In genomic region chr11:120985718-120986569, GRCh38 we compare ENCODE assay signal across 8 cellular contexts. TPM values are rescaled to one million over a fixed set of nuclear protein-coding genes. Genes with fewer than 3 reads are reported as not detected.
A peak's percentile ranks its signal among the peaks of the same experiment; 100 is the strongest.
DNase-seq lines count a peak whose midpoint lies in the region; ATAC-seq and TF ChIP-seq lines count a peak whose summit lies in the region.

No MANE protein-coding gene starts in this region.

- no peak overlapping the region for H4K8ac ChIP-seq in IMR-90 (ENCODE audit: low read depth in 2 of 2, low read length in 2 of 2)

- H2BK20ac ChIP-seq in IMR-90 (ENCODE audit: low read depth, low read length), result no peak overlapping the region

- no peak for TF ChIP-seq CTCF in IMR-90 (conservative IDR thresholded peaks at IDR 0.05; ENCODE audit: low read depth, low read length)
- no peak for TF ChIP-seq CTCF in WI38 (IDR thresholded peaks at IDR 0.05; ENCODE audit: low read depth, low read length)
- TF ChIP-seq CTCF in chondrocyte (IDR thresholded peaks at IDR 0.05), result peak; percentile 52

- BruUV-seq in IMR-90 (replicated peaks; lab: Mats Ljungman, UMichigan), result no TSS peak

- peak overlapping the region; percentile 49 for H3K4me3 Mint-ChIP-seq in chondrocyte (ENCODE audit: unreplicated experiment)

- H3K9me3 ChIP-seq in IMR-90 (ENCODE audit: control insufficient read depth, insufficient read depth, low read length), result no peaks in the 10 kb centered on the region

- no peak for TF ChIP-seq RAD21 in IMR-90 (IDR thresholded peaks at IDR 0.05; ENCODE audit: low read length)

- H3K23ac ChIP-seq in IMR-90 (ENCODE audit: low read depth, low read length), result no peak overlapping the region

- H3K27me3 ChIP-seq in IMR-90 (ENCODE audit: control insufficient read depth, insufficient read depth, low read length), result peaks cover 51% of the 10 kb centered on the region

- H3K36me3 Mint-ChIP-seq in chondrocyte (ENCODE audit: low read depth), result no peaks in the 10 kb centered on the region

- H4K5ac ChIP-seq in IMR-90 (ENCODE audit: low read depth, low read length), result no peak overlapping the region

- no peak overlapping the region for H2BK15ac ChIP-seq in IMR-90 (ENCODE audit: low read depth, low read length)

- H3K36me3 ChIP-seq in IMR-90 (ENCODE audit: control insufficient read depth, insufficient read depth, low read length), result no peaks in the 10 kb centered on the region

- POLR2A ChIA-PET in IMR-90 (lab: Charles Lee; ENCODE audit: unreplicated experiment), result no interaction called here

- peak; percentile 96 for ATAC-seq in IMR-90 (ENCODE audit: low read depth)
- ATAC-seq in left lobe of liver, result peak; percentile 95
- ATAC-seq in HG03139 (IDR thresholded peaks at IDR 0.05; ENCODE audit: unreplicated experiment), result no peak

- H3K4me3 ChIP-seq in IMR-90 (ENCODE audit: insufficient read depth, low read depth, low read length), result peak overlapping the region; percentile 33; the same call in 1 of the 2 replicates
- peak overlapping the region; percentile 40 for H3K4me3 ChIP-seq in WI38 (ENCODE audit: low read depth, low read length)

- H3K4me2 ChIP-seq in IMR-90 (ENCODE audit: low read depth, low read length), result peak overlapping the region; percentile 89

- no peak for TF ChIP-seq POLR2A in IMR-90 (IDR thresholded peaks at IDR 0.05; ENCODE audit: low read depth, low read length)

- H3K9me1 ChIP-seq in IMR-90 (ENCODE audit: insufficient read depth, low read length), result no peaks in the 10 kb centered on the region

- no peak overlapping the region for H2AK5ac ChIP-seq in IMR-90 (ENCODE audit: low read depth, low read length)

- peak overlapping the region; percentile 83 for H2AFZ ChIP-seq in IMR-90 (replicated peaks; ENCODE audit: low read length, poor library complexity)

- dilution Hi-C loops in IMR-90 (cut with HindIII; ENCODE audit: low sequenced_read_pairs, unreplicated experiment), result no loop called here

- H2BK5ac ChIP-seq in IMR-90 (ENCODE audit: low read depth, low read length, poor library complexity, severe bottlenecking), result no peak overlapping the region

- peaks cover 25% of the 10 kb centered on the region for H3K27me3 Mint-ChIP-seq in chondrocyte (ENCODE audit: low read depth)

- no peak overlapping the region for H3K4ac ChIP-seq in IMR-90 (ENCODE audit: low read depth, low read length)

- no peak overlapping the region for H2AK9ac ChIP-seq in IMR-90 (replicated peaks; ENCODE audit: low read depth, low read length, poor library complexity)

- intact Hi-C loops in IMR-90 (cut with micrococcal nuclease), result no loop called here

- no peak overlapping the region for H3K9ac ChIP-seq in IMR-90 (ENCODE audit: low read depth, low read length)

- no peak overlapping the region for H3K18ac ChIP-seq in IMR-90 (ENCODE audit: low read depth, low read length)

- H3K14ac ChIP-seq in IMR-90 (replicated peaks; ENCODE audit: low read depth, low read length), result no peak overlapping the region

- DNase-seq in NCI-H2081 (lab: John Stamatoyannopoulos, UW) (peak; percentile 63 to 70), NCI-H2081 treated with DMSO at 0.1 percent for 48 hours (lab: John Stamatoyannopoulos, UW) (no peak), IMR-90 (peak; percentile 29), chondrocyte (ENCODE audit: low spot score) (no peak), left lobe of liver (ENCODE audit: low spot score) (peak; percentile 66)
- peak; percentile 18 to 21 for DNase-seq in stimulated activated CD4-positive, alpha-beta T cell treated with anti-CD3 and anti-CD28 coated beads, Interleukin-4, amount 100 ng/mL, for 48 hours (ENCODE audit: low read depth in 2 of 2)

- no peak overlapping the region for H3K56ac ChIP-seq in IMR-90 (ENCODE audit: extremely low read depth, insufficient read depth, low read length)

- H3K27ac Mint-ChIP-seq in chondrocyte (ENCODE audit: unreplicated experiment), result no peak overlapping the region

- no peak overlapping the region for H3K27ac ChIP-seq in IMR-90 (ENCODE audit: insufficient read depth, low read length)

- H3K79me1 ChIP-seq in IMR-90 (ENCODE audit: low read depth in 1 of 2, low read length in 2 of 2), result no peaks in the 10 kb centered on the region

- WGBS in IMR-90 (ENCODE audit: extremely low coverage in 2 of 2, insufficient read length in 1 of 2), 2 experiments, result 4% methylated on average over 27 of the region's 72 CpGs; no CpG with 5 or more reads in 1 of the 2 experiments

- CTCF ChIA-PET in IMR-90 (lab: Yijun Ruan, JAX), result interaction anchor here (0.6 to 1.1 kb wide), 2 partner anchors 10 to 44 kb away, joined by 3 read pairs; no protein-coding TSS in a partner anchor

- H3K9me3 Mint-ChIP-seq in chondrocyte (ENCODE audit: low read depth), result no peaks in the 10 kb centered on the region

- no peak overlapping the region for H4K91ac ChIP-seq in IMR-90 (ENCODE audit: insufficient read depth, low read depth, low read length)

- H3K4me1 Mint-ChIP-seq in chondrocyte (ENCODE audit: low read depth), result no peaks in the 10 kb centered on the region

- H2BK120ac ChIP-seq in IMR-90 (ENCODE audit: low read depth, low read length), result no peak overlapping the region

- in situ Hi-C loops in IMR-90 (cut with MboI; ENCODE audit: low sequenced_read_pairs), result no loop called here

- H4K20me1 ChIP-seq in IMR-90 (ENCODE audit: insufficient read depth, low read length), result no peaks in the 10 kb centered on the region

- H3K4me1 ChIP-seq in IMR-90 (ENCODE audit: control insufficient read depth, insufficient read depth, low read length), result peaks cover 2% of the 10 kb centered on the region; the same call in 1 of the 2 replicates

TF ChIP-seq in IMR-90, 13 proteins besides CTCF, POLR2A, EP300 and RAD21:
- TF ChIP-seq ELK1 (IDR thresholded peaks at IDR 0.05; ENCODE audit: borderline replicate concordance, low read depth, low read length) (no peak), MAZ (IDR thresholded peaks at IDR 0.05; ENCODE audit: borderline replicate concordance, low read depth, low read length) (no peak; the same call in 1 of the 2 replicates), BHLHE40 (IDR thresholded peaks at IDR 0.05; ENCODE audit: low read depth, low read length) (no peak), MXI1 (IDR thresholded peaks at IDR 0.05; ENCODE audit: borderline replicate concordance, low read depth, low read length) (no peak), USF2 (IDR thresholded peaks at IDR 0.05; ENCODE audit: low read depth, low read length) (no peak), MAFK (IDR thresholded peaks at IDR 0.05; ENCODE audit: low read depth, low read length) (no peak), CHD1 (IDR thresholded peaks at IDR 0.05; ENCODE audit: low read depth, low read length) (no peak), SMC3 (IDR thresholded peaks at IDR 0.05; ENCODE audit: low read depth, low read length) (no peak), CEBPB (IDR thresholded peaks at IDR 0.05; ENCODE audit: low read depth, low read length) (no peak), RCOR1 (IDR thresholded peaks at IDR 0.05; ENCODE audit: insufficient replicate concordance, low read length) (no peak), NFE2L2 (IDR thresholded peaks at IDR 0.05; ENCODE audit: low read depth, low read length) (no peak)

RNA-seq across cellular contexts. Expression of gene TBCEL, which starts 38.0 kb away (rescaled TPM):
- 21.0 and 22.2 TPM in 2 replicates for total RNA-seq in IMR-90 (2012; rRNA removed)
- polyA plus RNA-seq in IMR-90 (2012; rRNA removed), result 4.0 and 7.1 TPM in 2 replicates
- 0.82 and 1.1 TPM in 2 replicates for polyA plus RNA-seq in IMR-90 (2012; cell fraction: cytosol; rRNA removed)
- polyA plus RNA-seq in IMR-90 (2012; cell fraction: nucleus; rRNA removed; ENCODE audit: low replicate concordance), result 0.98 and 16.5 TPM in 2 replicates
- 29.6 to 34.4 TPM (median 31.1 TPM) in 3 replicates for total RNA-seq in chondrocyte
- 20.5 TPM for total RNA-seq in left lobe of liver

Comparison
In these comparisons a context has a peak if more than half of its experiments do, and no peak if none do; other contexts are left out.
1. DNase-seq: peak in NCI-H2081 (2 of 2), IMR-90 (single experiment), left lobe of liver (single experiment) and stimulated activated CD4-positive, alpha-beta T cell treated with anti-CD3 and anti-CD28 coated beads, Interleukin-4, amount 100 ng/mL, for 48 hours (2 of 2); none in NCI-H2081 treated with DMSO at 0.1 percent for 48 hours (single experiment) and chondrocyte (single experiment).